ENCODE assay signal across 8 cellular contexts in the genomic region with DNA sequence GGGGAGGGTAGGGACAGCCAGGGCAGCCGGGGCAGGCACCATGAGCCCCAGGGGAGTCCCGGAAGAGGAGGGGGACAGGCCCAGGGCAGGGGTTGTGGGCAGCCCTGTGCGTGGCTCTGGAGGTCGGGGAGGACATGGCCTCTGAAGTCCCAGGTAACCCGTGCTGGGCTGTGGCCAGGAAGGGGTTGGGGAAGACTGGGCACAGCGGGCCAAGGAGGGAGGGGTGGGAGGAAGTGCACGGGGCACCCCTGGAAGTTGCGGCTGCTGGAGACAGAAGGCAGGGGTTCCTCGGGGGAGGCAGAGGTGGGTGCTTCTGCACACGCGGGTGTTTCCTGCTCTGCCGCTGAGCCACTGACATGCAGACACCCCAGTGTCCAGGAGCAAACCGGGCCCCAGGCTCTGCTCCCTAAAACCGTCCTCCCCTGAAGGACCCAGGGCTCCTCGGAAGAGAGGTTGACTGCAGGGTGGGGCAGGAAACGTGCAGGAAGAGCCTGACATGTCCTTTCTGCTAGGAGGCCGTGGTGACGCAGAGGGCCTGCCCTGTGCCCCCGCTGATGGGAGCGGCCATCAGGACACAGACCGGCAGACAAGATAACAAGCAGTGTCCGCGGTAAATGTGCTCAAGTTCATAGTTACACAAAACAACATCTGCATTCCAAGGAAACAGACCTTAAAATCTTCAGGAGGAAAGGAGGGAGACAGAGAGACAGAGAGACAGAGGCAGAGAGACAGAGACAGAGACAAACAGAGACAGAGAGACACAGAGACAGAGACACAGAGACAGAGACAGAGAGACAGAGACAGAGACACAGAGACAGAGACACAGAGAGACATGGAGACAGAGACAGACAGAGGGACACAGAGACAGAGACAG. TPM values are rescaled to one million over a fixed set of nuclear protein-coding genes. Genes with fewer than 3 reads are reported as not detected.
DNase-seq lines count a peak whose midpoint lies in the region; ATAC-seq and TF ChIP-seq lines count a peak whose summit lies in the region.
"Had no signal": no experiment of that assay in that cellular context is flagged by ENCODE, and none has a peak within 500 bp of the region (broad histone marks: within the 10 kb centered on the region; RNA-seq: fewer than 3 reads in every experiment).

No MANE protein-coding gene starts in this region.

- POLR2A ChIA-PET in RWPE1 (lab: Yijun Ruan, JAX; ENCODE audit: low non-redundant PET): no interaction called here

- H3K27ac ChIP-seq in RWPE1: peak overlapping the region; percentile 97

- peaks cover 58% of the 10 kb centered on the region for H3K27me3 Mint-ChIP-seq in activated naive CD4-positive, alpha-beta T cell treated with anti-CD3 and anti-CD28 coated beads, Interleukin-2, amount 10 ng/mL, durations not matched to agents 7 days and 5 days
- peaks cover 7% of the 10 kb centered on the region for H3K27me3 Mint-ChIP-seq in stimulated activated naive CD8-positive, alpha-beta T cell treated with anti-CD3 and anti-CD28 coated beads, Interleukin-15, amount 100 ng/mL, for 72 hours

- H3K27ac Mint-ChIP-seq in activated naive CD4-positive, alpha-beta T cell treated with anti-CD3 and anti-CD28 coated beads, Interleukin-2, amount 10 ng/mL, durations not matched to agents 7 days and 5 days: peak overlapping the region; percentile 93
- peak overlapping the region; percentile 60 to 89 for H3K27ac Mint-ChIP-seq in stimulated activated naive CD8-positive, alpha-beta T cell treated with anti-CD3 and anti-CD28 coated beads, Interleukin-15, amount 100 ng/mL, for 72 hours

- ATAC-seq in left lobe of liver (peak; percentile 63), GM21576 (IDR thresholded peaks at IDR 0.05; ENCODE audit: unreplicated experiment) (no peak)
- ATAC-seq in stimulated activated naive CD8-positive, alpha-beta T cell treated with anti-CD3 and anti-CD28 coated beads, Interleukin-15, amount 100 ng/mL, for 72 hours: peak; percentile 56

- H3K36me3 Mint-ChIP-seq in activated naive CD4-positive, alpha-beta T cell treated with anti-CD3 and anti-CD28 coated beads, Interleukin-2, amount 10 ng/mL, durations not matched to agents 7 days and 5 days: no peaks in the 10 kb centered on the region

- no peaks in the 10 kb centered on the region for H3K9me3 Mint-ChIP-seq in activated naive CD4-positive, alpha-beta T cell treated with anti-CD3 and anti-CD28 coated beads, Interleukin-2, amount 10 ng/mL, durations not matched to agents 7 days and 5 days
- no peaks in the 10 kb centered on the region for H3K9me3 Mint-ChIP-seq in stimulated activated naive CD8-positive, alpha-beta T cell treated with anti-CD3 and anti-CD28 coated beads, Interleukin-15, amount 100 ng/mL, for 72 hours

- no peak for DNase-seq in RWPE1 (ENCODE audit: low spot score)
- peak; percentile 76 for DNase-seq in activated naive CD4-positive, alpha-beta T cell treated with anti-CD3 and anti-CD28 coated beads, Interleukin-2, amount 10 ng/mL, durations not matched to agents 7 days and 5 days
- DNase-seq in left lobe of liver (ENCODE audit: low spot score): no peak
- DNase-seq in stimulated activated naive CD8-positive, alpha-beta T cell treated with anti-CD3 and anti-CD28 coated beads, Interleukin-15, amount 100 ng/mL, for 72 hours: peak; percentile 47 to 56
- DNase-seq in SHP77 treated with DMSO at 0.1 percent for 48 hours (lab: John Stamatoyannopoulos, UW): no peak
- DNase-seq in SW 1271 (lab: John Stamatoyannopoulos, UW): no peak

- CTCF ChIA-PET in RWPE1 (lab: Yijun Ruan, JAX): no interaction called here
- CTCF ChIA-PET in activated naive CD4-positive, alpha-beta T cell treated with anti-CD3 and anti-CD28 coated beads, Interleukin-2, amount 10 ng/mL, durations not matched to agents 7 days and 5 days (lab: Charles Lee): no interaction called here

- H3K4me3 Mint-ChIP-seq in activated naive CD4-positive, alpha-beta T cell treated with anti-CD3 and anti-CD28 coated beads, Interleukin-2, amount 10 ng/mL, durations not matched to agents 7 days and 5 days: peak overlapping the region; percentile 74
- H3K4me3 Mint-ChIP-seq in stimulated activated naive CD8-positive, alpha-beta T cell treated with anti-CD3 and anti-CD28 coated beads, Interleukin-15, amount 100 ng/mL, for 72 hours: peak overlapping the region; percentile 73

- peaks cover 72% of the 10 kb centered on the region for H3K4me1 Mint-ChIP-seq in activated naive CD4-positive, alpha-beta T cell treated with anti-CD3 and anti-CD28 coated beads, Interleukin-2, amount 10 ng/mL, durations not matched to agents 7 days and 5 days
- peaks cover 75% of the 10 kb centered on the region for H3K4me1 Mint-ChIP-seq in stimulated activated naive CD8-positive, alpha-beta T cell treated with anti-CD3 and anti-CD28 coated beads, Interleukin-15, amount 100 ng/mL, for 72 hours

- no peak for TF ChIP-seq CTCF in RWPE1 (conservative IDR thresholded peaks at IDR 0.05; ENCODE audit: low read depth)

RNA-seq across cellular contexts. Expression of a gene that starts 5.7 kb away (rescaled TPM):
- total RNA-seq in left lobe of liver: not detected
- total RNA-seq: kidney epithelial cell had no signal

RNA-seq across cellular contexts. Expression of a gene that starts 8.4 kb away (rescaled TPM):
- 3.6 TPM for total RNA-seq in left lobe of liver
- total RNA-seq: kidney epithelial cell had no signal

RNA-seq across cellular contexts. Expression of a gene that starts 9.7 kb away (rescaled TPM):
- 0.30 TPM for total RNA-seq in left lobe of liver

RNA-seq across cellular contexts. Expression of a gene that starts 47.2 kb away (rescaled TPM):
- total RNA-seq in left lobe of liver: not detected
- total RNA-seq: kidney epithelial cell had no signal

Comparison
In these comparisons a context has a peak if more than half of its experiments do, and no peak if none do; other contexts are left out.
1. DNase-seq: peak in activated naive CD4-positive, alpha-beta T cell treated with anti-CD3 and anti-CD28 coated beads, Interleukin-2, amount 10 ng/mL, durations not matched to agents 7 days and 5 days (single experiment) and stimulated activated naive CD8-positive, alpha-beta T cell treated with anti-CD3 and anti-CD28 coated beads, Interleukin-15, amount 100 ng/mL, for 72 hours (2 of 2); none in RWPE1 (single experiment), left lobe of liver (single experiment), SHP77 treated with DMSO at 0.1 percent for 48 hours (single experiment) and SW 1271 (0 of 2).